8 cellular contexts compared by ENCODE assay signal in the genomic region with DNA sequence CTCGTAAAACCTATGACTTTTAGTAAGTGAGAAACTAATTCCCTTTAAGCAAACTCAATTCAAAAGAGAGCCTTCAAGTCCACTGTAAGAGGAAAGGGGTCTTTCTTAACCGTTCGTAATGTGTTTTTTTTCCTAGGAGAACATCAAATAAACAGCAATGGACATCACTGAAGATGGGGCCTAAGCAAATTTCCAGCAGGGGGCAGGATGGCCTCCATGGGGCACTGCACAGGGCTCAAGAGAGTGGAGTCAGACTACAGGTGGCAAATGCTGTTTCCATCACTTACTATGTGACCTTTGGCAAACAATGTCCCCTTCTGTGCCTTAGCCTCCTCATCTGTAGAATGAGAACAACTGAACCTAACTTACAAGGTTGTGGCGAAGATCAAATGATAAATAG.
A peak's percentile ranks its signal among the peaks of the same experiment; 100 is the strongest.
DNase-seq lines count a peak whose midpoint lies in the region; ATAC-seq, FAIRE-seq and TF ChIP-seq lines count a peak whose summit lies in the region.

No MANE protein-coding gene starts in this region.

- no peaks in the 10 kb centered on the region for H4K20me1 ChIP-seq in PC-3 (ENCODE audit: low read length)

- H3F3A ChIP-seq in PC-3 (ENCODE audit: low read length, unreplicated experiment) = no peaks in the 10 kb centered on the region

- H3K9me3 ChIP-seq in PC-3 (ENCODE audit: low read length) (no peaks in the 10 kb centered on the region), spleen (no peaks in the 10 kb centered on the region)

- H3K79me2 ChIP-seq in PC-3 (ENCODE audit: low read length) = no peaks in the 10 kb centered on the region

- no peaks in the 10 kb centered on the region for H3K9me2 ChIP-seq in PC-3 (replicated peaks; ENCODE audit: low read length)

- H3K9ac ChIP-seq in PC-3 (ENCODE audit: low read length) = no peak overlapping the region

- H3K4me3 ChIP-seq in PC-3 (ENCODE audit: low read length) (no peak overlapping the region), bronchial epithelial cell (ENCODE audit: low read depth, low read length) (no peak overlapping the region), spleen (no peak overlapping the region)

- no peak for FAIRE-seq in GM12892 (lab: Jason Lieb, UNC)
- FAIRE-seq in bronchial epithelial cell (lab: Jason Lieb, UNC) = no peak
- FAIRE-seq in H54 (lab: Jason Lieb, UNC) = no peak

- peak; percentile 9 for DNase-seq in GM12892 (ENCODE audit: insufficient read length)
- peak; percentile 51 for DNase-seq in PC-3
- DNase-seq in bronchial epithelial cell (ENCODE audit: low read depth) = no peak
- DNase-seq in spleen = no peak
- DNase-seq in H54 (ENCODE audit: insufficient read length, low spot score) = no peak
- no peak for DNase-seq in effector CD8-positive, alpha-beta T cell (lab: John Stamatoyannopoulos, UW)

- no peaks in the 10 kb centered on the region for H3K36me3 ChIP-seq in PC-3 (ENCODE audit: low read depth, low read length)
- H3K36me3 ChIP-seq in bronchial epithelial cell (ENCODE audit: control insufficient read depth, insufficient read depth, low read length) = no peaks in the 10 kb centered on the region
- H3K36me3 ChIP-seq in spleen = peaks cover 0 to 28% (median 0%) of the 10 kb centered on the region in 6 donors

- no peak overlapping the region for H2AFZ ChIP-seq in PC-3 (ENCODE audit: low read length)

- 88 to 95% (median 92%) methylated on average over 4 of the region's 4 CpGs for WGBS in spleen, 5 donors

- no peaks in the 10 kb centered on the region for H3K27me3 ChIP-seq in PC-3 (ENCODE audit: low read length)
- H3K27me3 ChIP-seq in bronchial epithelial cell (ENCODE audit: control insufficient read depth, insufficient read depth, low read length) = no peaks in the 10 kb centered on the region
- H3K27me3 ChIP-seq in spleen (replicated peaks in 1 of 7) = no peaks in the 10 kb centered on the region

- TF ChIP-seq CTCF in PC-3 (conservative IDR thresholded peaks at IDR 0.05; ENCODE audit: low read depth, low read length) (peak; percentile 63), bronchial epithelial cell (IDR thresholded peaks at IDR 0.05; ENCODE audit: insufficient read depth, low read length, severe bottlenecking) (peak; percentile 38), spleen (IDR thresholded peaks at IDR 0.05 in 8 of 11, conservative IDR thresholded peaks at IDR 0.05 in 3 of 11) (peak in 6 of 11 experiments; percentile 16 to 48 (median 39))

- BruUV-seq in PC-3 (replicated peaks; lab: Mats Ljungman, UMichigan) = no TSS peak

- no peak for TF ChIP-seq POLR2A in GM12892 (IDR thresholded peaks at IDR 0.05; ENCODE audit: low read depth, low read length)
- TF ChIP-seq POLR2A in spleen (IDR thresholded peaks at IDR 0.05) = no peak
- no peak for TF ChIP-seq POLR2A in H54 (IDR thresholded peaks at IDR 0.05; ENCODE audit: low read depth, low read length)

- POLR2A ChIA-PET in PC-3 (lab: Charles Lee; ENCODE audit: unreplicated experiment) = no interaction called here

- intact Hi-C loops in PC-3 (cut with micrococcal nuclease) (no loop called here), spleen (cut with DNase I; ENCODE audit: low total_unique reads) (no loop called here)

- CTCF ChIA-PET in PC-3 (lab: Charles Lee) = interaction anchor here (0.6 kb wide), 1 partner anchor 96 kb away, joined by 3 read pairs; no protein-coding TSS in a partner anchor

- ATAC-seq in PC-3 (0 out of 2 replicates have a peak, but pooled peaks have one; percentile 29), HG02884 (IDR thresholded peaks at IDR 0.05; ENCODE audit: unreplicated experiment) (no peak), GM19467 (IDR thresholded peaks at IDR 0.05; ENCODE audit: unreplicated experiment) (no peak)

- H3K4me1 ChIP-seq in PC-3 (ENCODE audit: insufficient read depth, low read length) (no peaks in the 10 kb centered on the region), spleen (peaks cover 0 to 5% (median 0%) of the 10 kb centered on the region in 6 donors)

- H3K27ac ChIP-seq in PC-3 (ENCODE audit: low read length) (no peak overlapping the region), spleen (no peak overlapping the region)

- no peak overlapping the region for H3K4me2 ChIP-seq in PC-3 (ENCODE audit: low read length)

Comparison
In these comparisons a context has a peak if more than half of its experiments do, and no peak if none do; other contexts are left out.
1. DNase-seq: peak in GM12892 (single experiment) and PC-3 (single experiment); none in bronchial epithelial cell (single experiment), spleen (single experiment), H54 (single experiment) and effector CD8-positive, alpha-beta T cell (single experiment).
2. Peak in every context shown above with its lines, with median percentiles within 50 percentile points of each other: CTCF ChIP-seq.